Comparison of ENCODE assay signal across 18 cellular contexts in the genomic region with DNA sequence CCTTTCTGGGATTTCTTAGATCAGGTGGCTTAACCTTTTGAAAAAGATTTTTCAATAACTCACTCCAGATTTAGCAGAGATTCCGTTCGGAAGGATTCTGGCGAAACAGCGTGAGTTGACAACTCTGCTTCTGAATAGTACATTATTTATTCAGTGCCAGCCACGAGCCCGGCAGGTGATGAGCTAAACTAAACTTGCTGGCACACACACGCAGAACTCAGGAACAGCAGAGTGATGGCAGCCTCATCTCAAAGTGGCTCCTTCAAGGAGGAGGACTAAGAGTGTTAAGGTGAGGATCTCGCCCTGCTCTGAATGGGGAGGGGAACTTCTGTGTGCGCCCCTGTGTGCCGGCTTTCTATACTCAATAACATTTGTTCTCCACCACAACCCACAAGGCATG.
DNase-seq lines count a peak whose midpoint lies in the region; TF ChIP-seq lines count a peak whose summit lies in the region.
"Had no signal": no experiment of that assay in that cellular context is flagged by ENCODE, and none has a peak within 500 bp of the region (broad histone marks: within the 10 kb centered on the region; RNA-seq: fewer than 3 reads in every experiment).

No MANE protein-coding gene starts in this region.

- peaks cover 5% of the 10 kb centered on the region for H3K36me3 Mint-ChIP-seq in brain
- H3K36me3 Mint-ChIP-seq in neural progenitor cell, result no peaks in the 10 kb centered on the region
- no peaks in the 10 kb centered on the region for H3K36me3 Mint-ChIP-seq in Calu3 (ENCODE audit: insufficient read depth, unreplicated experiment)

- peaks cover 3% of the 10 kb centered on the region for H3K27me3 Mint-ChIP-seq in brain
- peaks cover 23% of the 10 kb centered on the region for H3K27me3 Mint-ChIP-seq in neural progenitor cell (ENCODE audit: insufficient read depth, low read depth)
- H3K27me3 Mint-ChIP-seq in Calu3 (ENCODE audit: unreplicated experiment), result peaks cover 63% of the 10 kb centered on the region

- DNase-seq in NCI-H345 (lab: John Stamatoyannopoulos, UW), result peak; percentile 23
- DNase-seq in NCI-H345 treated with DMSO at 0.1 percent for 48 hours (lab: John Stamatoyannopoulos, UW; ENCODE audit: unreplicated experiment), result no peak
- no peak for DNase-seq in neural progenitor cell (ENCODE audit: low spot score)
- no peak for DNase-seq in GOT3 (lab: John Stamatoyannopoulos, UW)
- DNase-seq in Calu3, result no peak
- no peak for DNase-seq in effector CD8-positive, alpha-beta T cell (lab: John Stamatoyannopoulos, UW)
- DNase-seq: AML-193; Caco-2; CD4-positive, alpha-beta T cell; DMS153; DMS79; GDM1; H9 had no signal

- H4K20me1 ChIP-seq in neural progenitor cell (ENCODE audit: low read depth), result no peaks in the 10 kb centered on the region

- no peak overlapping the region for H3K9ac ChIP-seq in neural progenitor cell

- CTCF ChIA-PET in Calu3 (lab: Charles Lee), result no interaction called here

- H3K4me3 Mint-ChIP-seq in brain, result no peak overlapping the region
- H3K4me3 Mint-ChIP-seq in neural progenitor cell, result no peak overlapping the region
- H3K4me3 Mint-ChIP-seq in Calu3 (ENCODE audit: low read depth, unreplicated experiment), result no peak overlapping the region
- H3K4me3 Mint-ChIP-seq: CD4-positive, alpha-beta T cell; H9; IgD-negative memory B cell had no signal

- peaks cover 28% of the 10 kb centered on the region for H3F3A ChIP-seq in neural progenitor cell (ENCODE audit: low read depth)

- H3K36me3 ChIP-seq in neural progenitor cell, result no peaks in the 10 kb centered on the region

- H3K4me1 ChIP-seq in neural progenitor cell, result peaks cover 32% of the 10 kb centered on the region
- H3K4me1 ChIP-seq: A549, Caco-2 had no signal

- no peaks in the 10 kb centered on the region for H3K79me2 ChIP-seq in neural progenitor cell (ENCODE audit: low read depth)

- no peaks in the 10 kb centered on the region for H3K27me3 ChIP-seq in neural progenitor cell

- H3K9me3 Mint-ChIP-seq in brain (peaks cover 15 to 23% (median 18%) of the 10 kb centered on the region in 5 experiments), neural progenitor cell (peaks cover 17% of the 10 kb centered on the region), Calu3 (ENCODE audit: low read depth, unreplicated experiment) (no peaks in the 10 kb centered on the region)

- H3K27ac Mint-ChIP-seq in brain (peak overlapping the region in 3 of 5 experiments; percentile 32 to 62 (median 34)), neural progenitor cell (peak overlapping the region; percentile 30), Calu3 (ENCODE audit: unreplicated experiment) (no peak overlapping the region)
- H3K27ac Mint-ChIP-seq: CD4-positive, alpha-beta T cell; IgD-negative memory B cell had no signal

- H3K4me3 ChIP-seq in neural progenitor cell, result no peak overlapping the region
- H3K4me3 ChIP-seq: A549 had no signal

- no peak overlapping the region for H3K27ac ChIP-seq in neural progenitor cell
- H3K27ac ChIP-seq: 22Rv1, A549, C4-2B had no signal

- no peak overlapping the region for H2AFZ ChIP-seq in neural progenitor cell (replicated peaks)

- H3K4me2 ChIP-seq in neural progenitor cell, result no peak overlapping the region
- H3K4me2 ChIP-seq: A549 had no signal

- TF ChIP-seq CTCF in brain (conservative IDR thresholded peaks at IDR 0.05), result no peak
- TF ChIP-seq CTCF in neural progenitor cell (IDR thresholded peaks at IDR 0.05), result no peak
- TF ChIP-seq CTCF in Calu3 (IDR thresholded peaks at IDR 0.05; ENCODE audit: unreplicated experiment), result no peak

- peaks cover 4% of the 10 kb centered on the region for H3K9me3 ChIP-seq in neural progenitor cell (ENCODE audit: low read depth)
- H3K9me3 ChIP-seq: Caco-2 had no signal

- intact Hi-C loops in Calu3 (cut with micrococcal nuclease; ENCODE audit: unreplicated experiment), result no loop called here

- no TSS peak for BruUV-seq in Calu3 (replicated peaks; lab: Mats Ljungman, UMichigan)

- peaks cover 37% of the 10 kb centered on the region for H3K4me1 Mint-ChIP-seq in brain
- H3K4me1 Mint-ChIP-seq in neural progenitor cell, result peaks cover 41% of the 10 kb centered on the region
- H3K4me1 Mint-ChIP-seq in Calu3 (ENCODE audit: low read depth, unreplicated experiment), result no peaks in the 10 kb centered on the region
